Comparison of ENCODE assay signal across 8 cellular contexts in the genomic region with DNA sequence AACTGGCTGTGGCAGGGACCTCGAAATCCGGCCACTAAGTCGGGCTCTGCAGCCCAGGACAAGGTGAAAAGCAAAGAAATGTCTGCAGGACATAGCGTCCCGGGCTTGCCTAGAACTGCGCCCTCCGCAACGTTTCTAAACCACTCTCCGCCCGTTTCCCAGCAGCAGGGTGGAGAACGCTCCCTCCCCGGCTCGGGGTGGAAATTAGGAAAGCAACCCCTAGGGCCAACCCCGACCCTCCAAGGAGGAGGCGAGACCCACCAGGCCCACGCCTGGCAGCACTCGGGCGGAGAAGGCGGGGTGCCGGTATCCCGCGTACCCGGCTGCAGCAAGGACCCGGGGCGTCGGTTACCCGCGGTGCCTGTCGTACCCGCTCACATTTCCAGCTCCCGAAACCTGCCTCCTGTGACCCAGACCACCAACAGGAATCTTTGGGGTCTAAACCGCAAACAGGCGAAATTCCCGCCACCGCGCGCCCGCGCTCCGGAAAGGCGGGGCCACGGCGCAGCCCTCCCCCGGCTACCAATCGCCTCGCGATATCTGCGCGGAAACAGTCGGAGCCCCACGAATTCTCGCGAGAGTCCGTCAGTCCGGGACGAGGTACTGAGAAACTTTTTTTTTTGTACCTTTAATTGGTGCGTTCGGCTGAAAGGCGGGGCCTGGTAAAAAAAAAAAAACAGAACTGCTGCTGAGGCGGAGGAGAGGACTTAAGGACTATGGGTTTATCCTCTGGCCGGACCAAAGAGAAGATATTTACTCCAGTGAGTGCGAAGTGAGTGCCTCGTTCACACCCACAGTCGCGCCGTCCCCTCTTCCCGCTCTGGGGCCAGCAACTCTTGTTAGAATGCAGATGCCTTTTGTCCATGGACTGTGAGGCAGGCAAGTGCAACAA. TPM values are rescaled to one million over a fixed set of nuclear protein-coding genes. Genes with fewer than 3 reads are reported as not detected.
DNase-seq lines count a peak whose midpoint lies in the region; ATAC-seq and TF ChIP-seq lines count a peak whose summit lies in the region.

MMS22L (minus strand) TSS at position 491 of the 892 bp plus-strand sequence. CDS start 739 bp downstream, outside the sequence.

- H3K9ac ChIP-seq in SU-DHL-6 (ENCODE audit: low read length) = peak within 1 kb of the TSS; percentile 84
- H3K9ac ChIP-seq in trophoblast cell (ENCODE audit: low read length) = peak within 1 kb of the TSS; percentile 90

- TF ChIP-seq EP300 in transverse colon (IDR thresholded peaks at IDR 0.05; ENCODE audit: low read depth) = no peak

- peak within 1 kb of the TSS; percentile 98 for H4K8ac ChIP-seq in trophoblast cell (ENCODE audit: low read depth, low read length)

- no peak for TF ChIP-seq CTCF in GM12875 (IDR thresholded peaks at IDR 0.05; ENCODE audit: borderline replicate concordance, insufficient read depth, low read depth, low read length)
- TF ChIP-seq CTCF in SU-DHL-6 (IDR thresholded peaks at IDR 0.05; ENCODE audit: insufficient read depth, low read length, poor library complexity, severe bottlenecking) = no peak
- TF ChIP-seq CTCF in cardiac muscle cell (IDR thresholded peaks at IDR 0.05; ENCODE audit: low read depth, low read length) = no peak
- TF ChIP-seq CTCF in transverse colon (IDR thresholded peaks at IDR 0.05) = no peak

- H3K27me3 Mint-ChIP-seq in activated naive CD8-positive, alpha-beta T cell treated with anti-CD3 and anti-CD28 coated beads for 36 hours = no peaks in the 10 kb centered on the region

- no peak within 1 kb of the TSS for H2BK12ac ChIP-seq in trophoblast cell (ENCODE audit: low read length)

- H2BK5ac ChIP-seq in trophoblast cell (ENCODE audit: low read depth, low read length, poor library complexity) = peak within 1 kb of the TSS; percentile 85

- in situ Hi-C loops in transverse colon (cut with MboI; ENCODE audit: low pct_ligation_motif_present in 1 of 4, low pct_unique_long_range_greater_than_20kb in 1 of 4, low sequenced_read_pairs in 3 of 4) = no loop called here

- peak within 1 kb of the TSS; percentile 65 for H3K27ac ChIP-seq in SU-DHL-6 (ENCODE audit: low read depth, low read length)
- peak within 1 kb of the TSS; percentile 76 for H3K27ac ChIP-seq in cardiac muscle cell
- peak within 1 kb of the TSS; percentile 57 for H3K27ac ChIP-seq in trophoblast cell (ENCODE audit: low read depth, low read length)
- peak within 1 kb of the TSS; percentile 67 to 81 (median 72) for H3K27ac ChIP-seq in transverse colon

- H3K79me1 ChIP-seq in trophoblast cell (ENCODE audit: low read length) = peaks cover 6% of the 10 kb centered on the region

- H2BK120ac ChIP-seq in trophoblast cell (ENCODE audit: insufficient read depth, low read length, poor library complexity) = peak within 1 kb of the TSS; percentile 77

- H3K9me3 Mint-ChIP-seq in activated naive CD8-positive, alpha-beta T cell treated with anti-CD3 and anti-CD28 coated beads for 36 hours = no peaks in the 10 kb centered on the region

- no peaks in the 10 kb centered on the region for H4K20me1 ChIP-seq in SU-DHL-6 (ENCODE audit: low read depth, low read length)

- TF ChIP-seq POLR2A in transverse colon (IDR thresholded peaks at IDR 0.05) = no peak

- H3K79me2 ChIP-seq in SU-DHL-6 (ENCODE audit: insufficient read depth, low read length) (peaks cover 35% of the 10 kb centered on the region), trophoblast cell (ENCODE audit: control insufficient read depth, insufficient read depth, low read length, poor library complexity) (peaks cover 7% of the 10 kb centered on the region)

- no peaks in the 10 kb centered on the region for H3F3A ChIP-seq in SU-DHL-6 (ENCODE audit: insufficient read depth)

- DNase-seq in NCI-H1417 (lab: John Stamatoyannopoulos, UW) = peak; percentile 91 to 97 (median 96)
- DNase-seq in activated naive CD8-positive, alpha-beta T cell treated with anti-CD3 and anti-CD28 coated beads for 36 hours = peak; percentile 91
- peak; percentile 94 to 96 for DNase-seq in cardiac muscle cell (ENCODE audit: low read depth in 1 of 2, low spot score in 1 of 2)
- DNase-seq in trophoblast cell = peak; percentile 93 to 99
- DNase-seq in transverse colon = peak; percentile 96

- H3K36me3 ChIP-seq in SU-DHL-6 (ENCODE audit: low read length) (peaks cover 25% of the 10 kb centered on the region; the same call in 1 of the 2 replicates), cardiac muscle cell (no peaks in the 10 kb centered on the region), trophoblast cell (ENCODE audit: control insufficient read depth in 1 of 2, insufficient read depth in 2 of 2, low read length in 2 of 2) (peaks cover 3 to 8% of the 10 kb centered on the region in 2 experiments), transverse colon (no peaks in the 10 kb centered on the region)

- H4K91ac ChIP-seq in trophoblast cell (ENCODE audit: low read depth, low read length) = peak within 1 kb of the TSS; percentile 92

- peak within 1 kb of the TSS; percentile 80 for H3K27ac Mint-ChIP-seq in activated naive CD8-positive, alpha-beta T cell treated with anti-CD3 and anti-CD28 coated beads for 36 hours

- WGBS in trophoblast cell (ENCODE audit: extremely low coverage, insufficient coverage, insufficient read length) = no CpG with 5 or more reads among the region's 67 CpGs
- 1 to 2% methylated on average over 7 to 62 of the region's 67 CpGs for WGBS in transverse colon (ENCODE audit: low coverage in 1 of 2), 2 donors

- ATAC-seq in HG02763 (IDR thresholded peaks at IDR 0.05; ENCODE audit: unreplicated experiment) = peak; percentile 97

- no peaks in the 10 kb centered on the region for H3K9me2 ChIP-seq in SU-DHL-6 (replicated peaks; ENCODE audit: insufficient read depth, low read length)

- peak within 1 kb of the TSS; percentile 88 for H3K4me3 Mint-ChIP-seq in activated naive CD8-positive, alpha-beta T cell treated with anti-CD3 and anti-CD28 coated beads for 36 hours

- intact Hi-C loops in transverse colon (cut with DNase I; ENCODE audit: low total_unique reads) = no loop called here

- H3K23ac ChIP-seq in trophoblast cell (ENCODE audit: low read length) = no peak within 1 kb of the TSS

- peak within 1 kb of the TSS; percentile 86 for H3K4ac ChIP-seq in trophoblast cell (ENCODE audit: low read depth, low read length)

- H3K14ac ChIP-seq in trophoblast cell (ENCODE audit: low read length) = peak within 1 kb of the TSS; percentile 97

- peaks cover 4% of the 10 kb centered on the region for H3K4me1 ChIP-seq in cardiac muscle cell (ENCODE audit: low read depth)
- H3K4me1 ChIP-seq in trophoblast cell (ENCODE audit: control insufficient read depth in 1 of 2, insufficient read depth in 2 of 2, low read length in 2 of 2) = no peaks in the 10 kb centered on the region
- peaks cover 5 to 20% (median 7%) of the 10 kb centered on the region in 4 donors for H3K4me1 ChIP-seq in transverse colon

- peaks cover 18% of the 10 kb centered on the region for H3K36me3 Mint-ChIP-seq in activated naive CD8-positive, alpha-beta T cell treated with anti-CD3 and anti-CD28 coated beads for 36 hours

- no peak within 1 kb of the TSS for H2AK5ac ChIP-seq in trophoblast cell (ENCODE audit: low read length)

- H3K4me1 Mint-ChIP-seq in activated naive CD8-positive, alpha-beta T cell treated with anti-CD3 and anti-CD28 coated beads for 36 hours = peaks cover 23% of the 10 kb centered on the region

- peak within 1 kb of the TSS; percentile 95 for H3K18ac ChIP-seq in trophoblast cell (ENCODE audit: low read length)

- no peaks in the 10 kb centered on the region for H3K9me3 ChIP-seq in SU-DHL-6 (ENCODE audit: insufficient read depth, low read length)
- no peaks in the 10 kb centered on the region for H3K9me3 ChIP-seq in cardiac muscle cell (ENCODE audit: low read depth)
- no peaks in the 10 kb centered on the region for H3K9me3 ChIP-seq in trophoblast cell (ENCODE audit: insufficient read depth, low read depth, low read length)
- no peaks in the 10 kb centered on the region for H3K9me3 ChIP-seq in transverse colon

- H3K27me3 ChIP-seq in SU-DHL-6 (ENCODE audit: low read length) = no peaks in the 10 kb centered on the region
- H3K27me3 ChIP-seq in cardiac muscle cell = no peaks in the 10 kb centered on the region
- no peaks in the 10 kb centered on the region for H3K27me3 ChIP-seq in trophoblast cell (ENCODE audit: insufficient read depth, low read length)
- H3K27me3 ChIP-seq in transverse colon = no peaks in the 10 kb centered on the region

- peak within 1 kb of the TSS; percentile 96 for H3K4me2 ChIP-seq in SU-DHL-6 (ENCODE audit: low read depth, low read length, poor library complexity, severe bottlenecking)
- H3K4me2 ChIP-seq in trophoblast cell (ENCODE audit: low read length) = peak within 1 kb of the TSS; percentile 80

- H3K4me3 ChIP-seq in GM12875 (ENCODE audit: low read depth, low read length) = peak within 1 kb of the TSS; percentile 78
- H3K4me3 ChIP-seq in SU-DHL-6 (ENCODE audit: insufficient read depth, low read length, poor library complexity, severe bottlenecking) = peak within 1 kb of the TSS; percentile 95
- peak within 1 kb of the TSS; percentile 75 for H3K4me3 ChIP-seq in cardiac muscle cell
- H3K4me3 ChIP-seq in trophoblast cell (ENCODE audit: low read depth, low read length) = peak within 1 kb of the TSS; percentile 96
- peak within 1 kb of the TSS; percentile 51 to 87 (median 80) for H3K4me3 ChIP-seq in transverse colon

- H2AFZ ChIP-seq in SU-DHL-6 (ENCODE audit: low read depth, low read length, severe bottlenecking) (peak within 1 kb of the TSS; percentile 96), trophoblast cell (ENCODE audit: insufficient read depth, low read length, poor library complexity) (peak within 1 kb of the TSS; percentile 99)

- peak within 1 kb of the TSS; percentile 95 for H4K12ac ChIP-seq in trophoblast cell (ENCODE audit: low read depth, low read length)

RNA-seq across cellular contexts. Expression of gene MMS22L, which starts in this region (rescaled TPM):
- 10 to 100 TPM; 41.3 to 50.9 TPM for total RNA-seq in activated naive CD8-positive, alpha-beta T cell treated with anti-CD3 and anti-CD28 coated beads for 36 hours
- total RNA-seq in cardiac muscle cell = 11.6 and 12.6 TPM in 2 replicates
- polyA plus RNA-seq in cardiac muscle cell = 4.1 and 6.6 TPM in 2 replicates
- polyA plus RNA-seq in trophoblast cell (2013) = 8.7 and 8.8 TPM in 2 replicates
- total RNA-seq in transverse colon = 10 to 100 TPM in 1 of 4 donors, 1 to 10 TPM in 3; 2.4 to 12.6 (median 6.4) TPM

Comparison
In these comparisons a context has a peak if more than half of its experiments do, and no peak if none do; other contexts are left out.
1. Peak in every context shown above with its lines: DNase-seq, ATAC-seq, H3K4me3 ChIP-seq and H3K27ac ChIP-seq.